ENCODE assay signal across 1 cellular context in the genomic region with DNA sequence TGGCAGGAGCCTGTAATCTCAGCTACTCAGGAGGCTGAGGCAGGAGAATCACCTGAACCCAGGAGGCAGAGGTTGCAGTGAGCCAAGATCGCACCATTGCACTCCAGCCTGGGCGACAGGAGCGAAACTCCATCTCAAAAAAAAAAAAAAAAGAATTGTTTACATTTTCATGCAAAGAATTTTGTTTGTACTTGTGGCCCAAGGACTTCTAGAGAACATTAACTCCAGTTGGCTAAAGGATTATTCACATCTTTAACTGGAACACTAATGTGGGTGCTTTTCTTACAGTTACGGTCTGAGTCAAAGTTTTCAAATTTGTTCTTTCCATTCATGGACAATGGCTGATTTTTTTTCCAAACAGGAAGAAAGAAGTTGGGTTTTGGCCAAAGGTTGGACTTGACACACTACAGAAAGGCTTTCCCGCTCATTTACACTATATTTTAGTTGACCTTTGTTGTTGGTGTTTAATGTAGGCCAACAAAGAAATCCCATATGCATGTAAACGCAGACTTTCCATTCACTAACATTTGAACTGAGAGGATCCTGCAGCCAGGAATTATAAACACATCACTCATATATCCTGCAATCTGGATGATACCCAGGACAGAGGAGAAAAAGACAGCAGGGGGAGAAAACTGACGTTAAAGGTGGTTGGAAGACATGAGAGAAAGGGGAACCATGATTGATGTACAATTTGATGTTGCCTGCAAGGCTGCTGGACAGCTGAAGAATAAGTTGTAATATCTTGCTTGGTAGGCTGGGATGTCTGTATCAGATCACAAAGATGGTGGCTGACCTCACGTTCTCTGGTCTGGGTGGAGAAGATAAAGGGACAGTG.
TF ChIP-seq lines count a peak whose summit lies in the region.

No MANE protein-coding gene starts in this region.

TF ChIP-seq in HepG2, 621 proteins besides CTCF, POLR2A, EP300 and RAD21 (continued from another document and continues in another):
- TF ChIP-seq, protein P1, sequence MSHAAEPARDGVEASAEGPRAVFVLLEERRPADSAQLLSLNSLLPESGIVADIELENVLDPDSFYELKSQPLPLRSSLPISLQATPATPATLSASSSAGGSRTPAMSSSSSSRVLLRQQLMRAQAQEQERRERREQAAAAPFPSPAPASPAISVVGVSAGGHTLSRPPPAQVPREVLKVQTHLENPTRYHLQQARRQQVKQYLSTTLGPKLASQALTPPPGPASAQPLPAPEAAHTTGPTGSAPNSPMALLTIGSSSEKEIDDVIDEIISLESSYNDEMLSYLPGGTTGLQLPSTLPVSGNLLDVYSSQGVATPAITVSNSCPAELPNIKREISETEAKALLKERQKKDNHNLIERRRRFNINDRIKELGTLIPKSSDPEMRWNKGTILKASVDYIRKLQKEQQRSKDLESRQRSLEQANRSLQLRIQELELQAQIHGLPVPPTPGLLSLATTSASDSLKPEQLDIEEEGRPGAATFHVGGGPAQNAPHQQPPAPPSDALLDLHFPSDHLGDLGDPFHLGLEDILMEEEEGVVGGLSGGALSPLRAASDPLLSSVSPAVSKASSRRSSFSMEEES (CRISPR knock-in tag; IDR thresholded peaks at IDR 0.05) = 0 out of 2 replicates have a peak, but pooled peaks have one; percentile 33
- TF ChIP-seq ZBTB7B (CRISPR knock-in tag; IDR thresholded peaks at IDR 0.05) (no peak), CREM (IDR thresholded peaks at IDR 0.05) (peak; percentile 78), CREM (CRISPR knock-in tag; IDR thresholded peaks at IDR 0.05) (no peak), ELF4 (CRISPR knock-in tag; IDR thresholded peaks at IDR 0.05; ENCODE audit: borderline replicate concordance) (0 out of 2 replicates have a peak, but pooled peaks have one; percentile 35), ZNF430 (CRISPR knock-in tag; IDR thresholded peaks at IDR 0.05) (peak; percentile 76), NCOA2 (CRISPR knock-in tag; IDR thresholded peaks at IDR 0.05) (peak; percentile 94), ZFAT (CRISPR knock-in tag; conservative IDR thresholded peaks at IDR 0.05) (no peak), MIER3 (CRISPR knock-in tag; IDR thresholded peaks at IDR 0.05; ENCODE audit: borderline replicate concordance) (peak; percentile 62; the same call in 1 of the 2 replicates), BRD4 (CRISPR knock-in tag; IDR thresholded peaks at IDR 0.05) (peak; percentile 69), NFATC3 (CRISPR knock-in tag; IDR thresholded peaks at IDR 0.05) (no peak), SYNCRIP (IDR thresholded peaks at IDR 0.05; ENCODE audit: insufficient read depth, low read depth, low read length) (no peak), HOXA5 (CRISPR knock-in tag; IDR thresholded peaks at IDR 0.05) (0 out of 2 replicates have a peak, but pooled peaks have one; percentile 7), ZNF530 (CRISPR knock-in tag; IDR thresholded peaks at IDR 0.05; ENCODE audit: low read depth) (no peak), AGO2 (optimal IDR thresholded peaks at IDR 0.05; ENCODE audit: low read depth, low read length) (no peak), HDAC1 (CRISPR knock-in tag; IDR thresholded peaks at IDR 0.05) (peak; percentile 78), CBX2 (IDR thresholded peaks at IDR 0.05; ENCODE audit: low read depth, low read length) (no peak), CBX2 (CRISPR knock-in tag; IDR thresholded peaks at IDR 0.05; ENCODE audit: low read depth) (no peak), SMAD3 (CRISPR knock-in tag; IDR thresholded peaks at IDR 0.05) (peak; percentile 62; the same call in 1 of the 2 replicates), ZNF766 (CRISPR knock-in tag; IDR thresholded peaks at IDR 0.05; ENCODE audit: borderline replicate concordance) (no peak), SAP130 (CRISPR knock-in tag; IDR thresholded peaks at IDR 0.05; ENCODE audit: low read depth) (peak; percentile 36), ZNF264 (CRISPR knock-in tag; IDR thresholded peaks at IDR 0.05) (peak; percentile 59; the same call in 1 of the 2 replicates), WIZ (CRISPR knock-in tag; IDR thresholded peaks at IDR 0.05) (0 out of 2 replicates have a peak, but pooled peaks have one; percentile 27), ZNF431 (CRISPR knock-in tag; IDR thresholded peaks at IDR 0.05; ENCODE audit: borderline replicate concordance, low read depth) (peak; percentile 63; the same call in 1 of the 2 replicates), ZNF441 (CRISPR knock-in tag; IDR thresholded peaks at IDR 0.05; ENCODE audit: borderline replicate concordance) (peak; percentile 96), ZNF124 (CRISPR knock-in tag; IDR thresholded peaks at IDR 0.05) (0 out of 2 replicates have a peak, but pooled peaks have one; percentile 26), KAT7 (CRISPR knock-in tag; IDR thresholded peaks at IDR 0.05; ENCODE audit: borderline replicate concordance) (no peak), KLF6 (CRISPR knock-in tag; IDR thresholded peaks at IDR 0.05) (no peak), DNMT3B (CRISPR knock-in tag; conservative IDR thresholded peaks at IDR 0.05) (0 out of 2 replicates have a peak, but pooled peaks have one; percentile 61)
- TF ChIP-seq, protein P2, sequence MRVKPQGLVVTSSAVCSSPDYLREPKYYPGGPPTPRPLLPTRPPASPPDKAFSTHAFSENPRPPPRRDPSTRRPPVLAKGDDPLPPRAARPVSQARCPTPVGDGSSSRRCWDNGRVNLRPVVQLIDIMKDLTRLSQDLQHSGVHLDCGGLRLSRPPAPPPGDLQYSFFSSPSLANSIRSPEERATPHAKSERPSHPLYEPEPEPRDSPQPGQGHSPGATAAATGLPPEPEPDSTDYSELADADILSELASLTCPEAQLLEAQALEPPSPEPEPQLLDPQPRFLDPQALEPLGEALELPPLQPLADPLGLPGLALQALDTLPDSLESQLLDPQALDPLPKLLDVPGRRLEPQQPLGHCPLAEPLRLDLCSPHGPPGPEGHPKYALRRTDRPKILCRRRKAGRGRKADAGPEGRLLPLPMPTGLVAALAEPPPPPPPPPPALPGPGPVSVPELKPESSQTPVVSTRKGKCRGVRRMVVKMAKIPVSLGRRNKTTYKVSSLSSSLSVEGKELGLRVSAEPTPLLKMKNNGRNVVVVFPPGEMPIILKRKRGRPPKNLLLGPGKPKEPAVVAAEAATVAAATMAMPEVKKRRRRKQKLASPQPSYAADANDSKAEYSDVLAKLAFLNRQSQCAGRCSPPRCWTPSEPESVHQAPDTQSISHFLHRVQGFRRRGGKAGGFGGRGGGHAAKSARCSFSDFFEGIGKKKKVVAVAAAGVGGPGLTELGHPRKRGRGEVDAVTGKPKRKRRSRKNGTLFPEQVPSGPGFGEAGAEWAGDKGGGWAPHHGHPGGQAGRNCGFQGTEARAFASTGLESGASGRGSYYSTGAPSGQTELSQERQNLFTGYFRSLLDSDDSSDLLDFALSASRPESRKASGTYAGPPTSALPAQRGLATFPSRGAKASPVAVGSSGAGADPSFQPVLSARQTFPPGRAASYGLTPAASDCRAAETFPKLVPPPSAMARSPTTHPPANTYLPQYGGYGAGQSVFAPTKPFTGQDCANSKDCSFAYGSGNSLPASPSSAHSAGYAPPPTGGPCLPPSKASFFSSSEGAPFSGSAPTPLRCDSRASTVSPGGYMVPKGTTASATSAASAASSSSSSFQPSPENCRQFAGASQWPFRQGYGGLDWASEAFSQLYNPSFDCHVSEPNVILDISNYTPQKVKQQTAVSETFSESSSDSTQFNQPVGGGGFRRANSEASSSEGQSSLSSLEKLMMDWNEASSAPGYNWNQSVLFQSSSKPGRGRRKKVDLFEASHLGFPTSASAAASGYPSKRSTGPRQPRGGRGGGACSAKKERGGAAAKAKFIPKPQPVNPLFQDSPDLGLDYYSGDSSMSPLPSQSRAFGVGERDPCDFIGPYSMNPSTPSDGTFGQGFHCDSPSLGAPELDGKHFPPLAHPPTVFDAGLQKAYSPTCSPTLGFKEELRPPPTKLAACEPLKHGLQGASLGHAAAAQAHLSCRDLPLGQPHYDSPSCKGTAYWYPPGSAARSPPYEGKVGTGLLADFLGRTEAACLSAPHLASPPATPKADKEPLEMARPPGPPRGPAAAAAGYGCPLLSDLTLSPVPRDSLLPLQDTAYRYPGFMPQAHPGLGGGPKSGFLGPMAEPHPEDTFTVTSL (CRISPR knock-in tag; IDR thresholded peaks at IDR 0.05; ENCODE audit: borderline replicate concordance) = peak; percentile 87; the same call in 1 of the 2 replicates
- TF ChIP-seq, protein P3, sequence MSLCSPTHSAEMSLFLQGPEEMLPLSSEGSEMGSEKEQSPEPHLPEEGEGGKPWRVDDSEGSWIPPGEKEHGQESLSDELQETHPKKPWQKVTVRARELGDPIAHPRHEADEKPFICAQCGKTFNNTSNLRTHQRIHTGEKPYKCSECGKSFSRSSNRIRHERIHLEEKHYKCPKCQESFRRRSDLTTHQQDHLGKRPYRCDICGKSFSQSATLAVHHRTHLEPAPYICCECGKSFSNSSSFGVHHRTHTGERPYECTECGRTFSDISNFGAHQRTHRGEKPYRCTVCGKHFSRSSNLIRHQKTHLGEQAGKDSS (CRISPR knock-in tag; IDR thresholded peaks at IDR 0.05; ENCODE audit: borderline replicate concordance, low read depth) = no peak
- TF ChIP-seq, protein P4, sequence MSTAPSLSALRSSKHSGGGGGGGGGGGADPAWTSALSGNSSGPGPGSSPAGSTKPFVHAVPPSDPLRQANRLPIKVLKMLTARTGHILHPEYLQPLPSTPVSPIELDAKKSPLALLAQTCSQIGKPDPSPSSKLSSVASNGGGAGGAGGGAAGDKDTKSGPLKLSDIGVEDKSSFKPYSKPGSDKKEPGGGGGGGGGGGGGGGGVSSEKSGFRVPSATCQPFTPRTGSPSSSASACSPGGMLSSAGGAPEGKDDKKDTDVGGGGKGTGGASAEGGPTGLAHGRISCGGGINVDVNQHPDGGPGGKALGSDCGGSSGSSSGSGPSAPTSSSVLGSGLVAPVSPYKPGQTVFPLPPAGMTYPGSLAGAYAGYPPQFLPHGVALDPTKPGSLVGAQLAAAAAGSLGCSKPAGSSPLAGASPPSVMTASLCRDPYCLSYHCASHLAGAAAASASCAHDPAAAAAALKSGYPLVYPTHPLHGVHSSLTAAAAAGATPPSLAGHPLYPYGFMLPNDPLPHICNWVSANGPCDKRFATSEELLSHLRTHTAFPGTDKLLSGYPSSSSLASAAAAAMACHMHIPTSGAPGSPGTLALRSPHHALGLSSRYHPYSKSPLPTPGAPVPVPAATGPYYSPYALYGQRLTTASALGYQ (CRISPR knock-in tag; IDR thresholded peaks at IDR 0.05) = peak; percentile 85; the same call in 1 of the 2 replicates
- TF ChIP-seq, protein P5, sequence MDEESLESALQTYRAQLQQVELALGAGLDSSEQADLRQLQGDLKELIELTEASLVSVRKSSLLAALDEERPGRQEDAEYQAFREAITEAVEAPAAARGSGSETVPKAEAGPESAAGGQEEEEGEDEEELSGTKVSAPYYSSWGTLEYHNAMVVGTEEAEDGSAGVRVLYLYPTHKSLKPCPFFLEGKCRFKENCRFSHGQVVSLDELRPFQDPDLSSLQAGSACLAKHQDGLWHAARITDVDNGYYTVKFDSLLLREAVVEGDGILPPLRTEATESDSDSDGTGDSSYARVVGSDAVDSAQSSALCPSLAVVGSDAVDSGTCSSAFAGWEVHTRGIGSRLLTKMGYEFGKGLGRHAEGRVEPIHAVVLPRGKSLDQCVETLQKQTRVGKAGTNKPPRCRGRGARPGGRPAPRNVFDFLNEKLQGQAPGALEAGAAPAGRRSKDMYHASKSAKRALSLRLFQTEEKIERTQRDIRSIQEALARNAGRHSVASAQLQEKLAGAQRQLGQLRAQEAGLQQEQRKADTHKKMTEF (CRISPR knock-in tag; IDR thresholded peaks at IDR 0.05) = peak; percentile 90
- TF ChIP-seq, protein P6, sequence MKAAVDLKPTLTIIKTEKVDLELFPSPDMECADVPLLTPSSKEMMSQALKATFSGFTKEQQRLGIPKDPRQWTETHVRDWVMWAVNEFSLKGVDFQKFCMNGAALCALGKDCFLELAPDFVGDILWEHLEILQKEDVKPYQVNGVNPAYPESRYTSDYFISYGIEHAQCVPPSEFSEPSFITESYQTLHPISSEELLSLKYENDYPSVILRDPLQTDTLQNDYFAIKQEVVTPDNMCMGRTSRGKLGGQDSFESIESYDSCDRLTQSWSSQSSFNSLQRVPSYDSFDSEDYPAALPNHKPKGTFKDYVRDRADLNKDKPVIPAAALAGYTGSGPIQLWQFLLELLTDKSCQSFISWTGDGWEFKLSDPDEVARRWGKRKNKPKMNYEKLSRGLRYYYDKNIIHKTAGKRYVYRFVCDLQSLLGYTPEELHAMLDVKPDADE (CRISPR knock-in tag; IDR thresholded peaks at IDR 0.05) = no peak
- TF ChIP-seq, protein P7, sequence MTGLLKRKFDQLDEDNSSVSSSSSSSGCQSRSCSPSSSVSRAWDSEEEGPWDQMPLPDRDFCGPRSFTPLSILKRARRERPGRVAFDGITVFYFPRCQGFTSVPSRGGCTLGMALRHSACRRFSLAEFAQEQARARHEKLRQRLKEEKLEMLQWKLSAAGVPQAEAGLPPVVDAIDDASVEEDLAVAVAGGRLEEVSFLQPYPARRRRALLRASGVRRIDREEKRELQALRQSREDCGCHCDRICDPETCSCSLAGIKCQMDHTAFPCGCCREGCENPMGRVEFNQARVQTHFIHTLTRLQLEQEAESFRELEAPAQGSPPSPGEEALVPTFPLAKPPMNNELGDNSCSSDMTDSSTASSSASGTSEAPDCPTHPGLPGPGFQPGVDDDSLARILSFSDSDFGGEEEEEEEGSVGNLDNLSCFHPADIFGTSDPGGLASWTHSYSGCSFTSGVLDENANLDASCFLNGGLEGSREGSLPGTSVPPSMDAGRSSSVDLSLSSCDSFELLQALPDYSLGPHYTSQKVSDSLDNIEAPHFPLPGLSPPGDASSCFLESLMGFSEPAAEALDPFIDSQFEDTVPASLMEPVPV (CRISPR knock-in tag; IDR thresholded peaks at IDR 0.05) = no peak
- TF ChIP-seq, protein P8, sequence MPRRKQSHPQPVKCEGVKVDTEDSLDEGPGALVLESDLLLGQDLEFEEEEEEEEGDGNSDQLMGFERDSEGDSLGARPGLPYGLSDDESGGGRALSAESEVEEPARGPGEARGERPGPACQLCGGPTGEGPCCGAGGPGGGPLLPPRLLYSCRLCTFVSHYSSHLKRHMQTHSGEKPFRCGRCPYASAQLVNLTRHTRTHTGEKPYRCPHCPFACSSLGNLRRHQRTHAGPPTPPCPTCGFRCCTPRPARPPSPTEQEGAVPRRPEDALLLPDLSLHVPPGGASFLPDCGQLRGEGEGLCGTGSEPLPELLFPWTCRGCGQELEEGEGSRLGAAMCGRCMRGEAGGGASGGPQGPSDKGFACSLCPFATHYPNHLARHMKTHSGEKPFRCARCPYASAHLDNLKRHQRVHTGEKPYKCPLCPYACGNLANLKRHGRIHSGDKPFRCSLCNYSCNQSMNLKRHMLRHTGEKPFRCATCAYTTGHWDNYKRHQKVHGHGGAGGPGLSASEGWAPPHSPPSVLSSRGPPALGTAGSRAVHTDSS (CRISPR knock-in tag; conservative IDR thresholded peaks at IDR 0.05) = no peak
- TF ChIP-seq, protein P9, sequence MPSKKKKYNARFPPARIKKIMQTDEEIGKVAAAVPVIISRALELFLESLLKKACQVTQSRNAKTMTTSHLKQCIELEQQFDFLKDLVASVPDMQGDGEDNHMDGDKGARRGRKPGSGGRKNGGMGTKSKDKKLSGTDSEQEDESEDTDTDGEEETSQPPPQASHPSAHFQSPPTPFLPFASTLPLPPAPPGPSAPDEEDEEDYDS (CRISPR knock-in tag; IDR thresholded peaks at IDR 0.05) = 0 out of 2 replicates have a peak, but pooled peaks have one; percentile 14
- TF ChIP-seq, protein P10, sequence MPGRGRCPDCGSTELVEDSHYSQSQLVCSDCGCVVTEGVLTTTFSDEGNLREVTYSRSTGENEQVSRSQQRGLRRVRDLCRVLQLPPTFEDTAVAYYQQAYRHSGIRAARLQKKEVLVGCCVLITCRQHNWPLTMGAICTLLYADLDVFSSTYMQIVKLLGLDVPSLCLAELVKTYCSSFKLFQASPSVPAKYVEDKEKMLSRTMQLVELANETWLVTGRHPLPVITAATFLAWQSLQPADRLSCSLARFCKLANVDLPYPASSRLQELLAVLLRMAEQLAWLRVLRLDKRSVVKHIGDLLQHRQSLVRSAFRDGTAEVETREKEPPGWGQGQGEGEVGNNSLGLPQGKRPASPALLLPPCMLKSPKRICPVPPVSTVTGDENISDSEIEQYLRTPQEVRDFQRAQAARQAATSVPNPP (CRISPR knock-in tag; IDR thresholded peaks at IDR 0.05) = 0 out of 2 replicates have a peak, but pooled peaks have one; percentile 48
